ENCODE assay signal across 17 cellular contexts in the genomic region with DNA sequence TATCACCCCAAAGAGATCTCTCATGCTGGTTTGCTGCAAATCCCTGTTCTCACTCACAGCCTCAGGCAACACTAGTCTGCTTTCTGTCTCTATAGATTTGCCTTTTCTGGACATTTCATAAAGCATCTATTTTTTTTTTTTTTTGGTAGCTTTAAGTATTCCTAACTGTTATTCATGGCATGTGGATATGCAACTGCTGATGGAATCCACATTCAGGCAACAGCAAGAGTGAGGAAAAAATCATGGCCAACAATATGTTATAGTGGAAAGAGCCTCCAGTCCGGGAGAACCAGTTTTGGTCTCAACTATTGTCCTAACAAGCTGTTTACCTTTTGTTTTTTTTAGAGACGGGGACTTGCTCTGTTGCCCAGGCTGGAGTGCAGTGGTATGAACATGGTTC. TPM values are rescaled to one million over a fixed set of nuclear protein-coding genes. Genes with fewer than 3 reads are reported as not detected.
DNase-seq lines count a peak whose midpoint lies in the region; ATAC-seq and TF ChIP-seq lines count a peak whose summit lies in the region.
"Had no signal": no experiment of that assay in that cellular context is flagged by ENCODE, and none has a peak within 500 bp of the region (broad histone marks: within the 10 kb centered on the region; RNA-seq: fewer than 3 reads in every experiment).

No MANE protein-coding gene starts in this region.

- no peak overlapping the region for H3K4me2 ChIP-seq in trophoblast cell (ENCODE audit: low read length)
- H3K4me2 ChIP-seq: A549; BLaER1 treated with 17β-estradiol and CSF1 and Interleukin-3, amounts not matched to agents 10 nM and 100 nM had no signal

- H3K4ac ChIP-seq in trophoblast cell (ENCODE audit: low read depth, low read length): no peak overlapping the region

- H3K27ac Mint-ChIP-seq in activated naive CD4-positive, alpha-beta T cell treated with anti-CD3 and anti-CD28 coated beads, Interleukin-2, amount 50 U/mL, for 72 hours: no peak overlapping the region
- H3K27ac Mint-ChIP-seq: B cell; CD4-positive, alpha-beta T cell; CD8-positive, alpha-beta T cell had no signal

- H3K4me1 ChIP-seq in adipocyte (ENCODE audit: control insufficient read depth, insufficient read depth, low read length): no peaks in the 10 kb centered on the region
- peaks cover 5 to 10% of the 10 kb centered on the region in 2 experiments for H3K4me1 ChIP-seq in trophoblast cell (ENCODE audit: control insufficient read depth in 1 of 2, insufficient read depth in 2 of 2, low read length in 2 of 2)
- H3K4me1 ChIP-seq: A549; BLaER1 treated with 17β-estradiol and CSF1 and Interleukin-3, amounts not matched to agents 10 nM and 100 nM had no signal

- DNase-seq in LNCaP clone FGC (ENCODE audit: low read depth) (peak; percentile 17), adipocyte (ENCODE audit: low read depth) (peak; percentile 18), trophoblast cell (peak; percentile 87 to 98)
- DNase-seq in activated naive CD4-positive, alpha-beta T cell treated with anti-CD3 and anti-CD28 coated beads, Interleukin-2, amount 50 U/mL, for 72 hours (ENCODE audit: low spot score in 2 of 2): no peak
- DNase-seq: AML-193; Caco-2; Calu3; CD4-positive, alpha-beta T cell; CD8-positive, alpha-beta T cell; DMS79 treated with DMSO at 0.1 percent for 48 hours; GF-D8 had no signal

- H4K8ac ChIP-seq in trophoblast cell (ENCODE audit: low read depth, low read length): no peak overlapping the region

- no peak overlapping the region for H3K23ac ChIP-seq in trophoblast cell (ENCODE audit: low read length)

- no peak overlapping the region for H2AK5ac ChIP-seq in trophoblast cell (ENCODE audit: low read length)

- H2BK5ac ChIP-seq in trophoblast cell (ENCODE audit: low read depth, low read length, poor library complexity): no peak overlapping the region

- WGBS in trophoblast cell (ENCODE audit: extremely low coverage, insufficient coverage, insufficient read length): no CpG with 5 or more reads among the region's 2 CpGs

- H3K9me3 ChIP-seq in adipocyte (ENCODE audit: control insufficient read depth, low read length) (no peaks in the 10 kb centered on the region), trophoblast cell (ENCODE audit: insufficient read depth, low read depth, low read length) (no peaks in the 10 kb centered on the region)
- H3K9me3 ChIP-seq: A549; BLaER1 treated with 17β-estradiol and CSF1 and Interleukin-3, amounts not matched to agents 10 nM and 100 nM; Caco-2 had no signal

- no peak for TF ChIP-seq CTCF in LNCaP clone FGC (IDR thresholded peaks at IDR 0.05; ENCODE audit: control insufficient read depth, extremely low read depth, insufficient read depth)

- H3K9me3 Mint-ChIP-seq in activated naive CD4-positive, alpha-beta T cell treated with anti-CD3 and anti-CD28 coated beads, Interleukin-2, amount 50 U/mL, for 72 hours: no peaks in the 10 kb centered on the region
- H3K9me3 Mint-ChIP-seq: CD4-positive, alpha-beta T cell; CD8-positive, alpha-beta T cell had no signal

- no peak overlapping the region for H3K18ac ChIP-seq in trophoblast cell (ENCODE audit: low read length)

- H3K14ac ChIP-seq in trophoblast cell (ENCODE audit: low read length): no peak overlapping the region

- peaks cover under 1% of the 10 kb centered on the region for H3K79me2 ChIP-seq in trophoblast cell (ENCODE audit: control insufficient read depth, insufficient read depth, low read length, poor library complexity)

- H3K79me1 ChIP-seq in trophoblast cell (ENCODE audit: low read length): peaks cover 2% of the 10 kb centered on the region

- no peak overlapping the region for H2BK12ac ChIP-seq in trophoblast cell (ENCODE audit: low read length)

- no peaks in the 10 kb centered on the region for H3K36me3 ChIP-seq in adipocyte (ENCODE audit: control insufficient read depth, insufficient read depth, low read length, severe bottlenecking)
- H3K36me3 ChIP-seq in trophoblast cell (ENCODE audit: control insufficient read depth in 1 of 2, insufficient read depth in 2 of 2, low read length in 2 of 2): no peaks in the 10 kb centered on the region
- H3K36me3 ChIP-seq: BLaER1 treated with 17β-estradiol and CSF1 and Interleukin-3, amounts not matched to agents 10 nM and 100 nM had no signal

- H3K36me3 Mint-ChIP-seq in activated naive CD4-positive, alpha-beta T cell treated with anti-CD3 and anti-CD28 coated beads, Interleukin-2, amount 50 U/mL, for 72 hours: no peaks in the 10 kb centered on the region
- H3K36me3 Mint-ChIP-seq: CD8-positive, alpha-beta T cell had no signal

- H4K91ac ChIP-seq in trophoblast cell (ENCODE audit: low read depth, low read length): no peak overlapping the region

- H2BK120ac ChIP-seq in trophoblast cell (ENCODE audit: insufficient read depth, low read length, poor library complexity): no peak overlapping the region

- H3K9ac ChIP-seq in adipocyte (ENCODE audit: low read length): no peak overlapping the region
- no peak overlapping the region for H3K9ac ChIP-seq in trophoblast cell (ENCODE audit: low read length)
- H3K9ac ChIP-seq: BLaER1 treated with 17β-estradiol and CSF1 and Interleukin-3, amounts not matched to agents 10 nM and 100 nM had no signal

- H3K4me3 ChIP-seq in LNCaP clone FGC (ENCODE audit: low read depth, low read length) (no peak overlapping the region), adipocyte (ENCODE audit: low read length) (no peak overlapping the region), trophoblast cell (ENCODE audit: low read depth, low read length) (no peak overlapping the region)
- H3K4me3 ChIP-seq: A549; BLaER1 treated with 17β-estradiol and CSF1 and Interleukin-3, amounts not matched to agents 10 nM and 100 nM had no signal

- no peak overlapping the region for H2AFZ ChIP-seq in trophoblast cell (ENCODE audit: insufficient read depth, low read length, poor library complexity)

- no peak overlapping the region for H3K27ac ChIP-seq in trophoblast cell (ENCODE audit: low read depth, low read length)
- H3K27ac ChIP-seq: 22Rv1; A549; BLaER1 treated with 17β-estradiol and CSF1 and Interleukin-3, amounts not matched to agents 10 nM and 100 nM; C4-2B had no signal

- no peak for ATAC-seq in GM21723 (IDR thresholded peaks at IDR 0.05; ENCODE audit: unreplicated experiment)
- no peak for ATAC-seq in activated naive CD4-positive, alpha-beta T cell treated with anti-CD3 and anti-CD28 coated beads, Interleukin-2, amount 50 U/mL, for 72 hours
- ATAC-seq: A549; CD8-positive, alpha-beta T cell had no signal

- H3K27me3 ChIP-seq in adipocyte (replicated peaks; ENCODE audit: control insufficient read depth, insufficient read depth, low read length) (peaks cover 46% of the 10 kb centered on the region), trophoblast cell (ENCODE audit: insufficient read depth, low read length) (no peaks in the 10 kb centered on the region)
- H3K27me3 ChIP-seq: BLaER1 treated with 17β-estradiol and CSF1 and Interleukin-3, amounts not matched to agents 10 nM and 100 nM had no signal

- H4K12ac ChIP-seq in trophoblast cell (ENCODE audit: low read depth, low read length): no peak overlapping the region

RNA-seq across cellular contexts. Expression of gene TMEM150C, which starts 27.1 kb away (rescaled TPM):
- 1.5 and 1.7 TPM in 2 replicates for polyA plus RNA-seq in trophoblast cell (2013)
- not detected for total RNA-seq in activated naive CD4-positive, alpha-beta T cell treated with anti-CD3 and anti-CD28 coated beads, Interleukin-2, amount 50 U/mL, for 72 hours
- total RNA-seq: B cell; CD4-positive, alpha-beta T cell; CD8-positive, alpha-beta T cell had no signal

Comparison
In these comparisons a context has a peak if more than half of its experiments do, and no peak if none do; other contexts are left out.
1. DNase-seq: peak in LNCaP clone FGC (single experiment), adipocyte (single experiment) and trophoblast cell (2 of 2); none in activated naive CD4-positive, alpha-beta T cell treated with anti-CD3 and anti-CD28 coated beads, Interleukin-2, amount 50 U/mL, for 72 hours (0 of 2).